ENCODE assay signal across 8 cellular contexts in genomic region chr6:30103630-30104179, GRCh38. TPM values are rescaled to one million over a fixed set of nuclear protein-coding genes. Genes with fewer than 3 reads are reported as not detected.
DNase-seq lines count a peak whose midpoint lies in the region; ATAC-seq and TF ChIP-seq lines count a peak whose summit lies in the region.

No MANE protein-coding gene starts in this region.

- H3K4me1 Mint-ChIP-seq in T-helper 1 cell treated with Interleukin-12 subunit alpha and Interleukin-12 subunit beta and Interleukin-4 antibody, amounts not matched to agents 30 μg/mL and 1 μg/mL, for 36 hours (ENCODE audit: low read depth): peaks cover 35% of the 10 kb centered on the region
- peaks cover 30% of the 10 kb centered on the region for H3K4me1 Mint-ChIP-seq in WTC11

- H3K9me3 ChIP-seq in iPS-15b (ENCODE audit: control insufficient read depth, insufficient read depth, low read length) (no peaks in the 10 kb centered on the region), spleen (no peaks in the 10 kb centered on the region)

- H3K4me3 ChIP-seq in iPS-15b (ENCODE audit: low read depth, low read length) (peak overlapping the region; percentile 74), spleen (peak overlapping the region; percentile 6 to 69 (median 26))

- H3K27me3 ChIP-seq in iPS-15b (ENCODE audit: control insufficient read depth, insufficient read depth, low read length) (peaks cover 76% of the 10 kb centered on the region), spleen (replicated peaks in 1 of 7) (peaks cover 0 to 91% (median 41%) of the 10 kb centered on the region in 7 donors)

- CTCF ChIA-PET in WTC11 (lab: Charles Lee): interaction anchor here (0.7 to 6.6 kb wide), 36 partner anchors 8 to 450 kb away, joined by 3 to 389 read pairs (median 4); partner anchors contain the start of genes POLR1H, PPP1R11, RNF39 and TRIM15

- no peak for TF ChIP-seq POLR2A in spleen (IDR thresholded peaks at IDR 0.05)

- no peaks in the 10 kb centered on the region for H3K9me3 Mint-ChIP-seq in T-helper 1 cell treated with Interleukin-12 subunit alpha and Interleukin-12 subunit beta and Interleukin-4 antibody, amounts not matched to agents 30 μg/mL and 1 μg/mL, for 36 hours
- no peaks in the 10 kb centered on the region for H3K9me3 Mint-ChIP-seq in WTC11

- no peak overlapping the region for H3K9ac ChIP-seq in iPS-15b (ENCODE audit: low read depth, low read length)

- H3K27me3 Mint-ChIP-seq in T-helper 1 cell treated with Interleukin-12 subunit alpha and Interleukin-12 subunit beta and Interleukin-4 antibody, amounts not matched to agents 30 μg/mL and 1 μg/mL, for 36 hours (ENCODE audit: low read depth): peaks cover 57% of the 10 kb centered on the region
- H3K27me3 Mint-ChIP-seq in WTC11 (ENCODE audit: low read depth): peaks cover 83% of the 10 kb centered on the region

- no peak for DNase-seq in T-helper 1 cell
- no peak for DNase-seq in WTC11 (ENCODE audit: low spot score)
- DNase-seq in spleen: no peak
- no peak for DNase-seq in NCI-H1048 (lab: John Stamatoyannopoulos, UW)
- no peak for DNase-seq in HuH-7 (ENCODE audit: low spot score)

- H3K4me1 ChIP-seq in iPS-15b (ENCODE audit: control insufficient read depth, insufficient read depth, low read length): peaks cover 7% of the 10 kb centered on the region
- H3K4me1 ChIP-seq in spleen: peaks cover 24 to 41% (median 33%) of the 10 kb centered on the region in 6 donors

- H3K27ac ChIP-seq in spleen: peak overlapping the region in 3 of 8 donors; percentile 60 to 67 (median 66)

- POLR2A ChIA-PET in WTC11 (lab: Charles Lee): interaction anchor here (1.0 kb wide), 2 partner anchors 27 to 29 kb away, joined by 3 read pairs; no protein-coding TSS in a partner anchor

- H3K4me3 Mint-ChIP-seq in T-helper 1 cell treated with Interleukin-12 subunit alpha and Interleukin-12 subunit beta and Interleukin-4 antibody, amounts not matched to agents 30 μg/mL and 1 μg/mL, for 36 hours: peak overlapping the region; percentile 88
- peak overlapping the region; percentile 80 for H3K4me3 Mint-ChIP-seq in WTC11

- no peak for TF ChIP-seq CTCF in WTC11 (IDR thresholded peaks at IDR 0.05)
- TF ChIP-seq CTCF in spleen (IDR thresholded peaks at IDR 0.05 in 8 of 11, conservative IDR thresholded peaks at IDR 0.05 in 3 of 11): no peak

- H3K27ac Mint-ChIP-seq in T-helper 1 cell treated with Interleukin-12 subunit alpha and Interleukin-12 subunit beta and Interleukin-4 antibody, amounts not matched to agents 30 μg/mL and 1 μg/mL, for 36 hours: no peak overlapping the region
- no peak overlapping the region for H3K27ac Mint-ChIP-seq in WTC11

- WGBS in spleen, 5 donors: 11 to 24% (median 15%) methylated on average over 12 of the region's 12 CpGs

- intact Hi-C loops in spleen (cut with DNase I; ENCODE audit: low total_unique reads): no loop called here

- peaks cover 2% of the 10 kb centered on the region for H3K36me3 Mint-ChIP-seq in T-helper 1 cell treated with Interleukin-12 subunit alpha and Interleukin-12 subunit beta and Interleukin-4 antibody, amounts not matched to agents 30 μg/mL and 1 μg/mL, for 36 hours (ENCODE audit: low read depth)
- H3K36me3 Mint-ChIP-seq in WTC11: no peaks in the 10 kb centered on the region

- H3K36me3 ChIP-seq in iPS-15b (ENCODE audit: control insufficient read depth, insufficient read depth, low read length) (no peaks in the 10 kb centered on the region), spleen (no peaks in the 10 kb centered on the region)

- ATAC-seq in WTC11 (no peak), HG03571 (IDR thresholded peaks at IDR 0.05; ENCODE audit: unreplicated experiment) (no peak)

TF ChIP-seq in WTC11, 78 proteins besides CTCF, POLR2A, EP300 and RAD21:
- no peak for TF ChIP-seq NFE2L1 (CRISPR knock-in tag; IDR thresholded peaks at IDR 0.05)
- no peak for TF ChIP-seq GABPB1 (CRISPR knock-in tag; IDR thresholded peaks at IDR 0.05)
- TF ChIP-seq FOXK1 (CRISPR knock-in tag; IDR thresholded peaks at IDR 0.05): no peak
- no peak for TF ChIP-seq OVOL2 (CRISPR knock-in tag; IDR thresholded peaks at IDR 0.05; ENCODE audit: borderline replicate concordance)
- TF ChIP-seq, protein P1, sequence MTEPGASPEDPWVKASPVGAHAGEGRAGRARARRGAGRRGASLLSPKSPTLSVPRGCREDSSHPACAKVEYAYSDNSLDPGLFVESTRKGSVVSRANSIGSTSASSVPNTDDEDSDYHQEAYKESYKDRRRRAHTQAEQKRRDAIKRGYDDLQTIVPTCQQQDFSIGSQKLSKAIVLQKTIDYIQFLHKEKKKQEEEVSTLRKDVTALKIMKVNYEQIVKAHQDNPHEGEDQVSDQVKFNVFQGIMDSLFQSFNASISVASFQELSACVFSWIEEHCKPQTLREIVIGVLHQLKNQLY (CRISPR knock-in tag; IDR thresholded peaks at IDR 0.05): no peak
- TF ChIP-seq TEAD1 (CRISPR knock-in tag; IDR thresholded peaks at IDR 0.05): no peak
- no peak for TF ChIP-seq SOX15 (CRISPR knock-in tag; IDR thresholded peaks at IDR 0.05)
- TF ChIP-seq, protein P2, sequence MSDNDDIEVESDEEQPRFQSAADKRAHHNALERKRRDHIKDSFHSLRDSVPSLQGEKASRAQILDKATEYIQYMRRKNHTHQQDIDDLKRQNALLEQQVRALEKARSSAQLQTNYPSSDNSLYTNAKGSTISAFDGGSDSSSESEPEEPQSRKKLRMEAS (CRISPR knock-in tag; IDR thresholded peaks at IDR 0.05): no peak; the same call in 1 of the 2 replicates
- TF ChIP-seq SMAD3 (CRISPR knock-in tag; IDR thresholded peaks at IDR 0.05; ENCODE audit: borderline replicate concordance): no peak

RNA-seq across cellular contexts. Expression of gene TRIM31, which starts 9.2 kb away (rescaled TPM):
- 0.11 to 0.16 TPM (median 0.13 TPM) in 3 replicates for total RNA-seq in WTC11 (2021)
- total RNA-seq in spleen: not detected
- polyA plus RNA-seq in spleen: under 1 TPM in 2 of 3 donors, not detected in 1; 0.09 to 0.14 TPM

RNA-seq across cellular contexts. Expression of gene RNF39, which starts 28.1 kb away (rescaled TPM):
- total RNA-seq in WTC11 (2021) (4.2 to 5.1 TPM (median 4.5 TPM) in 3 replicates), spleen (not detected)
- polyA plus RNA-seq in spleen: not detected

RNA-seq across cellular contexts. Expression of gene TRIM40, which starts 32.2 kb away (rescaled TPM):
- total RNA-seq in WTC11 (2021) (not detected in 3 replicates), spleen (1 to 10 TPM in 1 of 7 donors, under 1 TPM in 2, not detected in 4; 0.20 to 1.0 (median 0.29) TPM)
- not detected for polyA plus RNA-seq in spleen

RNA-seq across cellular contexts. Expression of gene PPP1R11, which starts 36.7 kb away (rescaled TPM):
- total RNA-seq in WTC11 (2021): 25.0 to 28.4 TPM (median 27.7 TPM) in 3 replicates
- total RNA-seq in spleen: 10 to 100 TPM; 39.3 to 50.7 (median 42.1) TPM
- 10 to 100 TPM; 31.1 to 45.5 (median 40.0) TPM for polyA plus RNA-seq in spleen

RNA-seq across cellular contexts. Expression of gene POLR1H, which starts 42.6 kb away (rescaled TPM):
- total RNA-seq in WTC11 (2021) (37.7 to 39.6 TPM (median 38.8 TPM) in 3 replicates), spleen (10 to 100 TPM; 21.0 to 36.9 (median 22.8) TPM)
- 10 to 100 TPM; 62.6 to 78.6 (median 72.9) TPM for polyA plus RNA-seq in spleen
